In the genomic region with DNA sequence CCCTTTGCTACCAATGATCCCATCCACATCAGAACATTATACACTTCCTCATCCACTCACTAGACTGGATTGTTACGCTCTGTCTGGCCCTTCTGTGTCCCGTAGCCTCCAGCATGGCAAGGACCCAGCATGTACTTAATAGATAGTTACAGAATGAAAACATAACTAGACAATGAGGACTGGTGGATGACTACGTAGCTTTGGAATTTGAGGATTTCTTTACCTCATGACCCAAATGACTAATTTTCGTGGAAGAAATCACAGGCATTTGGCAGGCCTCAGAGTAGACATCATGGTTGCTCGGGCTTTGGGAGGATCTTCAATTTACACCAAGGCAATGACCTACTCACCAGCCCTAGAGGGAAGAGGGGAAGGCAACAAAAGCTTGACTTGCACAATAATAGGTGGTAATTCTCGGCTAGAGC, we compare ENCODE assay signal across 11 cellular contexts.
DNase-seq lines count a peak whose midpoint lies in the region; ATAC-seq and TF ChIP-seq lines count a peak whose summit lies in the region.
"Had no signal": no experiment of that assay in that cellular context is flagged by ENCODE, and none has a peak within 500 bp of the region (broad histone marks: within the 10 kb centered on the region; RNA-seq: fewer than 3 reads in every experiment).

No MANE protein-coding gene starts in this region.

- H3K9me3 ChIP-seq in PC-3 (ENCODE audit: low read length), result no peaks in the 10 kb centered on the region
- no peaks in the 10 kb centered on the region for H3K9me3 ChIP-seq in vagina

- peak; percentile 85 for DNase-seq in AG20443 (ENCODE audit: low spot score)
- peak; percentile 95 for DNase-seq in PC-3
- peak; percentile 85 for DNase-seq in epithelial cell of prostate (ENCODE audit: low read depth, low spot score)
- no peak for DNase-seq in DMS114 treated with DMSO at 0.1 percent for 48 hours (lab: John Stamatoyannopoulos, UW; ENCODE audit: unreplicated experiment)
- DNase-seq in stimulated activated CD4-positive, alpha-beta T cell treated with anti-CD3 and anti-CD28 coated beads, Interleukin-4, amount 100 ng/mL, for 1 hour, result no peak
- DNase-seq in vagina (ENCODE audit: extremely low spot score in 2 of 2), result no peak
- no peak for DNase-seq in activated T-cell treated with anti-CD3 and anti-CD28 coated beads, Interleukin-2, amount 50 U/mL, for 1 hour
- DNase-seq: activated CD8-positive, alpha-beta memory T cell treated with anti-CD3 and anti-CD28 coated beads, Interleukin-2, amount 50 U/mL, for 48 hours; nucleus accumbens had no signal

- no peak overlapping the region for H3K4me3 ChIP-seq in PC-3 (ENCODE audit: low read length)
- H3K4me3 ChIP-seq in vagina, result no peak overlapping the region

- no peak overlapping the region for H2AFZ ChIP-seq in PC-3 (ENCODE audit: low read length)

- H3K4me1 ChIP-seq in PC-3 (ENCODE audit: insufficient read depth, low read length) (peaks cover 34% of the 10 kb centered on the region), vagina (peaks cover 11% of the 10 kb centered on the region)

- CTCF ChIA-PET in PC-3 (lab: Charles Lee), result no interaction called here

- H3K4me2 ChIP-seq in PC-3 (ENCODE audit: low read length), result peak overlapping the region; percentile 52

- peaks cover 2% of the 10 kb centered on the region for H3K9me3 Mint-ChIP-seq in nephron
- H3K9me3 Mint-ChIP-seq: stimulated activated memory B cell treated with anti-CD40 and anti-IgM and Interleukin-4, amounts not matched to agents 10 μg/mL and 1 μg/mL and 100 μg/mL, for 72 hours had no signal

- H3K36me3 ChIP-seq in PC-3 (ENCODE audit: low read depth, low read length) (no peaks in the 10 kb centered on the region), vagina (no peaks in the 10 kb centered on the region)

- intact Hi-C loops in PC-3 (cut with micrococcal nuclease), result loop anchor here (1.0 kb wide), 1 partner anchor 58 kb away; no protein-coding TSS in a partner anchor
- intact Hi-C loops in vagina (cut with DNase I), result no loop called here

- no peaks in the 10 kb centered on the region for H3K9me2 ChIP-seq in PC-3 (replicated peaks; ENCODE audit: low read length)

- H3K27ac Mint-ChIP-seq in nephron, result peak overlapping the region in 2 of 3 experiments; percentile 46 to 75
- H3K27ac Mint-ChIP-seq: stimulated activated memory B cell treated with anti-CD40 and anti-IgM and Interleukin-4, amounts not matched to agents 10 μg/mL and 1 μg/mL and 100 μg/mL, for 72 hours had no signal

- ATAC-seq in PC-3, result peak; percentile 95
- ATAC-seq: stimulated activated memory B cell treated with anti-CD40 and anti-IgM and Interleukin-4, amounts not matched to agents 10 μg/mL and 1 μg/mL and 100 μg/mL, for 72 hours had no signal

- H3K36me3 Mint-ChIP-seq in nephron (ENCODE audit: low read depth), result no peaks in the 10 kb centered on the region
- H3K36me3 Mint-ChIP-seq: stimulated activated memory B cell treated with anti-CD40 and anti-IgM and Interleukin-4, amounts not matched to agents 10 μg/mL and 1 μg/mL and 100 μg/mL, for 72 hours had no signal

- POLR2A ChIA-PET in PC-3 (lab: Charles Lee; ENCODE audit: unreplicated experiment), result no interaction called here

- TF ChIP-seq POLR2A in vagina (IDR thresholded peaks at IDR 0.05), result no peak

- no peaks in the 10 kb centered on the region for H4K20me1 ChIP-seq in PC-3 (ENCODE audit: low read length)

- H3K4me1 Mint-ChIP-seq in nephron, result peaks cover 36% of the 10 kb centered on the region
- H3K4me1 Mint-ChIP-seq: stimulated activated memory B cell treated with anti-CD40 and anti-IgM and Interleukin-4, amounts not matched to agents 10 μg/mL and 1 μg/mL and 100 μg/mL, for 72 hours had no signal

- H3K79me2 ChIP-seq in PC-3 (ENCODE audit: low read length), result no peaks in the 10 kb centered on the region

- no peaks in the 10 kb centered on the region for H3K27me3 ChIP-seq in PC-3 (ENCODE audit: low read length)
- H3K27me3 ChIP-seq in vagina, result no peaks in the 10 kb centered on the region

- H3K27me3 Mint-ChIP-seq in nephron (ENCODE audit: low read depth), result peaks cover 7% of the 10 kb centered on the region
- H3K27me3 Mint-ChIP-seq: stimulated activated memory B cell treated with anti-CD40 and anti-IgM and Interleukin-4, amounts not matched to agents 10 μg/mL and 1 μg/mL and 100 μg/mL, for 72 hours had no signal

- BruUV-seq in PC-3 (replicated peaks; lab: Mats Ljungman, UMichigan), result no TSS peak

- H3K9ac ChIP-seq in PC-3 (ENCODE audit: low read length), result no peak overlapping the region; the same call in 1 of the 2 replicates

- no peaks in the 10 kb centered on the region for H3F3A ChIP-seq in PC-3 (ENCODE audit: low read length, unreplicated experiment)

- no peak for TF ChIP-seq CTCF in PC-3 (conservative IDR thresholded peaks at IDR 0.05; ENCODE audit: low read depth, low read length)
- TF ChIP-seq CTCF in nephron (IDR thresholded peaks at IDR 0.05; ENCODE audit: unreplicated experiment in 3 of 3), result no peak
- no peak for TF ChIP-seq CTCF in vagina (IDR thresholded peaks at IDR 0.05)

- peak overlapping the region; percentile 72 for H3K27ac ChIP-seq in PC-3 (ENCODE audit: low read length)
- peak overlapping the region; percentile 70 for H3K27ac ChIP-seq in epithelial cell of prostate
- no peak overlapping the region for H3K27ac ChIP-seq in vagina

- no peak overlapping the region for H3K4me3 Mint-ChIP-seq in nephron
- H3K4me3 Mint-ChIP-seq: stimulated activated memory B cell treated with anti-CD40 and anti-IgM and Interleukin-4, amounts not matched to agents 10 μg/mL and 1 μg/mL and 100 μg/mL, for 72 hours had no signal

Comparison
In these comparisons a context has a peak if more than half of its experiments do, and no peak if none do; other contexts are left out.
1. DNase-seq: peak in AG20443 (single experiment), PC-3 (single experiment) and epithelial cell of prostate (single experiment); none in DMS114 treated with DMSO at 0.1 percent for 48 hours (single experiment), stimulated activated CD4-positive, alpha-beta T cell treated with anti-CD3 and anti-CD28 coated beads, Interleukin-4, amount 100 ng/mL, for 1 hour (single experiment), vagina (0 of 2) and activated T-cell treated with anti-CD3 and anti-CD28 coated beads, Interleukin-2, amount 50 U/mL, for 1 hour (single experiment).